ENCODE assay signal across 1 cellular context in genomic region chr7:73904219-73905136, GRCh38.
TF ChIP-seq lines count a peak whose summit lies in the region.

No MANE protein-coding gene starts in this region.

TF ChIP-seq in SK-N-SH treated with all-trans-retinoic acid at 6 μM for 48 hours, 23 proteins besides CTCF, POLR2A, EP300 and RAD21 (continued from another document):
- TF ChIP-seq TSHZ2 (CRISPR knock-in tag; IDR thresholded peaks at IDR 0.05) (no peak), CSRNP3 (CRISPR knock-in tag; IDR thresholded peaks at IDR 0.05) (no peak), ZFP30 (CRISPR knock-in tag; IDR thresholded peaks at IDR 0.05) (no peak), ZNF70 (CRISPR knock-in tag; IDR thresholded peaks at IDR 0.05) (no peak), ARNTL (CRISPR knock-in tag; IDR thresholded peaks at IDR 0.05; ENCODE audit: borderline replicate concordance, low read depth) (no peak)
